22 cellular contexts compared by ENCODE assay signal in genomic region chr12:28440209-28440608, GRCh38.
"Had no signal": no experiment of that assay in that cellular context is flagged by ENCODE, and none has a peak within 500 bp of the region (broad histone marks: within the 10 kb centered on the region; RNA-seq: fewer than 3 reads in every experiment).

No MANE protein-coding gene starts in this region.

- H3K27ac ChIP-seq: brain microvascular endothelial cell, foreskin keratinocyte, left lung, neural progenitor cell, upper lobe of left lung had no signal

- H3K9me3 Mint-ChIP-seq: activated B cell treated with CpG ODN at 0.5 μM for 24 hours; activated naive CD8-positive, alpha-beta T cell treated with anti-CD3 and anti-CD28 coated beads, Interleukin-2, amount 50 U/mL, for 24 hours; activated T-helper 1 cell treated with anti-CD3 and anti-CD28 coated beads, Interleukin-12 subunit alpha, Interleukin-12 subunit beta, Interleukin-2, Interleukin-4 antibody, amounts not matched to agents 30 ng/mL and 10 ng/mL and 1 ng/mL, durations not matched to agents 14 hours and 24 hours and 36 hours; neural progenitor cell; T-helper 1 cell treated with Interleukin-12 subunit alpha and Interleukin-12 subunit beta and Interleukin-4 antibody, amounts not matched to agents 30 μg/mL and 1 μg/mL, for 36 hours had no signal

- DNase-seq: activated B cell treated with CpG ODN at 0.5 μM for 24 hours; activated CD4-positive, alpha-beta T cell treated with anti-CD3 and anti-CD28 coated beads for 36 hours; activated CD4-positive, alpha-beta T cell treated with anti-CD3 and anti-CD28 coated beads, Interleukin-2, amount 50 U/mL, for 4 hours; activated gamma-delta T cell; activated naive CD4-positive, alpha-beta T cell treated with anti-CD3 and anti-CD28 coated beads, Interleukin-2, amount 50 U/mL, for 16 hours; activated naive CD8-positive, alpha-beta T cell treated with anti-CD3 and anti-CD28 coated beads, Interleukin-2, amount 50 U/mL, for 24 hours; activated T-cell treated with anti-CD3 and anti-CD28 coated beads for 4 hours; aorta; brain microvascular endothelial cell; caudate nucleus; dermis blood vessel endothelial cell; effector CD8-positive, alpha-beta T cell; foreskin keratinocyte; left lung; naive thymus-derived CD4-positive, alpha-beta T cell; stimulated activated CD4-positive, alpha-beta T cell treated with anti-CD3 and anti-CD28 coated beads, Interleukin-4, amount 100 ng/mL, for 24 hours; stimulated activated naive CD8-positive, alpha-beta T cell treated with anti-CD3 and anti-CD28 coated beads, Interleukin-15, Interleukin-2, amounts not matched to agents 100 U/mL and 50 U/mL, for 24 hours; upper lobe of left lung had no signal

- H3K27me3 ChIP-seq: brain microvascular endothelial cell, foreskin keratinocyte, left lung, neural progenitor cell, upper lobe of left lung had no signal

- H3K9ac ChIP-seq: neural progenitor cell had no signal

- H3K27ac Mint-ChIP-seq: activated B cell treated with CpG ODN at 0.5 μM for 24 hours; activated CD4-positive, alpha-beta T cell treated with anti-CD3 and anti-CD28 coated beads for 36 hours; activated naive CD8-positive, alpha-beta T cell treated with anti-CD3 and anti-CD28 coated beads, Interleukin-2, amount 50 U/mL, for 24 hours; activated T-helper 1 cell treated with anti-CD3 and anti-CD28 coated beads, Interleukin-12 subunit alpha, Interleukin-12 subunit beta, Interleukin-2, Interleukin-4 antibody, amounts not matched to agents 30 ng/mL and 10 ng/mL and 1 ng/mL, durations not matched to agents 14 hours and 24 hours and 36 hours; naive thymus-derived CD4-positive, alpha-beta T cell; neural progenitor cell; T-helper 1 cell treated with Interleukin-12 subunit alpha and Interleukin-12 subunit beta and Interleukin-4 antibody, amounts not matched to agents 30 μg/mL and 1 μg/mL, for 36 hours had no signal

- H3K4me3 ChIP-seq: left lung, lung, neural progenitor cell, upper lobe of left lung had no signal

- H3K36me3 Mint-ChIP-seq: neural progenitor cell had no signal

- H2AFZ ChIP-seq: neural progenitor cell had no signal

- H3K4me1 Mint-ChIP-seq: activated B cell treated with CpG ODN at 0.5 μM for 24 hours had no signal

- H3K4me1 ChIP-seq: foreskin keratinocyte, left lung, upper lobe of left lung had no signal

- H3K36me3 ChIP-seq: brain microvascular endothelial cell, left lung, neural progenitor cell, upper lobe of left lung had no signal

- H3K4me3 Mint-ChIP-seq: activated B cell treated with CpG ODN at 0.5 μM for 24 hours; activated CD4-positive, alpha-beta T cell treated with anti-CD3 and anti-CD28 coated beads for 36 hours; activated naive CD8-positive, alpha-beta T cell treated with anti-CD3 and anti-CD28 coated beads, Interleukin-2, amount 50 U/mL, for 24 hours; activated T-helper 1 cell treated with anti-CD3 and anti-CD28 coated beads, Interleukin-12 subunit alpha, Interleukin-12 subunit beta, Interleukin-2, Interleukin-4 antibody, amounts not matched to agents 30 ng/mL and 10 ng/mL and 1 ng/mL, durations not matched to agents 14 hours and 24 hours and 36 hours; naive thymus-derived CD4-positive, alpha-beta T cell; neural progenitor cell; T-helper 1 cell treated with Interleukin-12 subunit alpha and Interleukin-12 subunit beta and Interleukin-4 antibody, amounts not matched to agents 30 μg/mL and 1 μg/mL, for 36 hours had no signal

- ATAC-seq: activated CD4-positive, alpha-beta T cell treated with anti-CD3 and anti-CD28 coated beads for 36 hours; activated naive CD8-positive, alpha-beta T cell treated with anti-CD3 and anti-CD28 coated beads, Interleukin-2, amount 50 U/mL, for 24 hours; foreskin keratinocyte; left lung; naive thymus-derived CD4-positive, alpha-beta T cell; stimulated activated naive CD8-positive, alpha-beta T cell treated with anti-CD3 and anti-CD28 coated beads, Interleukin-15, Interleukin-2, amounts not matched to agents 100 U/mL and 50 U/mL, for 24 hours had no signal

- H3K9me3 ChIP-seq: left lung, upper lobe of left lung had no signal

- H3K4me2 ChIP-seq: neural progenitor cell had no signal

- H3K27me3 Mint-ChIP-seq: activated B cell treated with CpG ODN at 0.5 μM for 24 hours; activated CD4-positive, alpha-beta T cell treated with anti-CD3 and anti-CD28 coated beads for 36 hours; activated naive CD8-positive, alpha-beta T cell treated with anti-CD3 and anti-CD28 coated beads, Interleukin-2, amount 50 U/mL, for 24 hours; naive thymus-derived CD4-positive, alpha-beta T cell had no signal
